In genomic region chr15:67433495-67434099, GRCh38 we compare ENCODE assay signal across 8 cellular contexts.
DNase-seq lines count a peak whose midpoint lies in the region; ATAC-seq, FAIRE-seq and TF ChIP-seq lines count a peak whose summit lies in the region.

No MANE protein-coding gene starts in this region.

- H3K27ac ChIP-seq in Karpas-422 (ENCODE audit: low read length) (no peak overlapping the region), pancreas (no peak overlapping the region)

- H3K27me3 ChIP-seq in Karpas-422 (ENCODE audit: low read length) = no peaks in the 10 kb centered on the region
- no peaks in the 10 kb centered on the region for H3K27me3 ChIP-seq in pancreas

- H3K4me2 ChIP-seq in Karpas-422 (ENCODE audit: low read depth, low read length, poor library complexity, severe bottlenecking) = no peak overlapping the region

- H3K9ac ChIP-seq in Karpas-422 (ENCODE audit: low read length) = no peak overlapping the region

- FAIRE-seq in pancreas (lab: Jason Lieb, UNC) = no peak

- WGBS in pancreas, 2 donors = 51 to 58% methylated on average over 3 of the region's 3 CpGs

- H3K4me1 ChIP-seq in Karpas-422 (ENCODE audit: low read length) = no peaks in the 10 kb centered on the region
- no peaks in the 10 kb centered on the region for H3K4me1 ChIP-seq in pancreas

- H4K20me1 ChIP-seq in Karpas-422 (ENCODE audit: insufficient read depth, low read depth, low read length) = no peaks in the 10 kb centered on the region

- H3K79me2 ChIP-seq in Karpas-422 (ENCODE audit: low read length) = no peaks in the 10 kb centered on the region

- TF ChIP-seq POLR2A in GM18505 (IDR thresholded peaks at IDR 0.05; ENCODE audit: borderline replicate concordance, extremely low read depth, insufficient read depth, insufficient read length) = no peak

- H3K9me3 ChIP-seq in Karpas-422 (ENCODE audit: low read length) = no peaks in the 10 kb centered on the region
- no peaks in the 10 kb centered on the region for H3K9me3 ChIP-seq in pancreas

- no peak overlapping the region for H2AFZ ChIP-seq in Karpas-422 (ENCODE audit: low read length)

- DNase-seq in NCI-H2196 (lab: John Stamatoyannopoulos, UW; ENCODE audit: unreplicated experiment) (peak; percentile 2), NCI-H2196 treated with DMSO at 0.1 percent for 48 hours (lab: John Stamatoyannopoulos, UW; ENCODE audit: unreplicated experiment) (no peak), Karpas-422 (peak; percentile 79), fibroblast of villous mesenchyme (ENCODE audit: low read depth) (peak; percentile 62), pancreas (peak in 5 of 6 donors; percentile 17 to 69 (median 44)), cerebellar nuclear complex (lab: John Stamatoyannopoulos, UW) (no peak)
- peak; percentile 45 for DNase-seq in activated CD4-positive, alpha-beta T cell treated with anti-CD3 and anti-CD28 coated beads for 48 hours

- TF ChIP-seq CTCF in fibroblast of villous mesenchyme (IDR thresholded peaks at IDR 0.05; ENCODE audit: insufficient read depth, low read depth, low read length) (peak; percentile 96), pancreas (IDR thresholded peaks at IDR 0.05) (peak; percentile 39 to 80 (median 54))

- H3K4me3 ChIP-seq in Karpas-422 (ENCODE audit: low read length) (no peak overlapping the region), fibroblast of villous mesenchyme (ENCODE audit: low read depth, low read length) (no peak overlapping the region), pancreas (no peak overlapping the region)

- H3K36me3 ChIP-seq in Karpas-422 (ENCODE audit: insufficient read depth, low read length) = no peaks in the 10 kb centered on the region
- no peaks in the 10 kb centered on the region for H3K36me3 ChIP-seq in pancreas

- intact Hi-C loops in pancreas (cut with DNase I) = loop anchor here in 1 of 3 donors (5.0 kb wide), 1 partner anchor 486 kb away; no protein-coding TSS in a partner anchor

- H3K9me2 ChIP-seq in Karpas-422 (replicated peaks; ENCODE audit: insufficient read depth, low read length) = no peaks in the 10 kb centered on the region

- peak; percentile 84 to 96 (median 90) for ATAC-seq in pancreas
- no peak for ATAC-seq in GM18505 (IDR thresholded peaks at IDR 0.05; ENCODE audit: unreplicated experiment)

Comparison
In these comparisons a context has a peak if more than half of its experiments do, and no peak if none do; other contexts are left out.
1. DNase-seq: peak in NCI-H2196 (single experiment), Karpas-422 (single experiment), activated CD4-positive, alpha-beta T cell treated with anti-CD3 and anti-CD28 coated beads for 48 hours (single experiment), fibroblast of villous mesenchyme (single experiment) and pancreas (5 of 6); none in NCI-H2196 treated with DMSO at 0.1 percent for 48 hours (single experiment) and cerebellar nuclear complex (0 of 2).